Comparison of ENCODE assay signal across 13 cellular contexts in the genomic region with DNA sequence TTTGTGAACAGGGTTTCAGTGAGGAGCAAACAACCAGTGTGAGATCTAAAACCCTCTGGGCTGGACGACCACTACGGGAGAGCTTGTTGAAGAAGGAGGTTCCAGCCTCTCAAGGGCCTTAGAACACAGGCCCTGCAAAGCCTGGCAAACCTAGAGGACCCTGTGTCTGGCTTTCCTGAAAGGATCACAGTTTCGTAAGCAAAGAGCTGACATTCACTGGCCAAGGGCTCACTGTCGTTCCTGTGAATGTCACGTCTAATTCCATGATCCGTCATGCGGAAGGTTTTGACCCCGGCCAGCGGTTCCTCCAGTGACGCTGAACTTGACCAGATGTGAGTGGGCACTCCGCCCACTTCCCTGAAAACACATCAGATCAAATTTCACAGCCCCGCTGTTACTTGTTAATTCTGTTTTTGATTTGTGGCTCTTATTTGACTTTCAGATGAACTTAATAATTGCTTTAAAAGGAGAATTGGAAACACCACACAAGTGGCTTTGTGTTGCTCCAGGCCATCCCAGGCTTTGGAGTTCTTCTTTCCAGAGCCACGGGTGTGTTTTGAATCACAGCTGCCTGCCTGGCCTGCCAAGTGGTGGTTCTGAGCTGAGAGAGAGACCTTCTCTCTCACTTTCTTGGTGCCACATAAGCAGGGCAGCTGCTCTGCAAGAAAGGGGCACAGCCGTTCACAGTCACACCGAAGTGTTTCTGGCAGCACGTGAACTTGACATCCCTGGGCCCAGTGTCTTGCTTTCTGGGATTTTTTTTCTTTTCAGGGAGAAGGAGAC.
DNase-seq lines count a peak whose midpoint lies in the region; ATAC-seq and TF ChIP-seq lines count a peak whose summit lies in the region.
"Had no signal": no experiment of that assay in that cellular context is flagged by ENCODE, and none has a peak within 500 bp of the region (broad histone marks: within the 10 kb centered on the region; RNA-seq: fewer than 3 reads in every experiment).

No MANE protein-coding gene starts in this region.

- no peaks in the 10 kb centered on the region for H3K4me1 ChIP-seq in right cardiac atrium (ENCODE audit: control insufficient read depth, insufficient read depth, low read length)
- no peaks in the 10 kb centered on the region for H3K4me1 ChIP-seq in BE2C
- H3K4me1 ChIP-seq: HAP-1 had no signal

- intact Hi-C loops in right cardiac atrium (cut with DNase I): no loop called here

- no peaks in the 10 kb centered on the region for H3K36me3 ChIP-seq in BE2C
- H3K36me3 ChIP-seq: HAP-1 had no signal

- WGBS in right cardiac atrium: 44% methylated on average over 16 of the region's 16 CpGs

- TF ChIP-seq CTCF in BE2C (IDR thresholded peaks at IDR 0.05; ENCODE audit: low read depth, low read length): no peak

- ATAC-seq in right cardiac atrium: peak; percentile 52 to 57
- ATAC-seq: T-helper 17 cell had no signal

- H3K9me3 Mint-ChIP-seq in activated T-cell treated with anti-CD3 and anti-CD28 coated beads, Interleukin-2, amount 50 U/mL, for 24 hours: peaks cover 24% of the 10 kb centered on the region
- H3K9me3 Mint-ChIP-seq: activated naive CD4-positive, alpha-beta T cell treated with anti-CD3 and anti-CD28 coated beads, Interleukin-2, amount 50 U/mL, for 24 hours had no signal

- H3K27ac Mint-ChIP-seq in activated T-cell treated with anti-CD3 and anti-CD28 coated beads, Interleukin-2, amount 50 U/mL, for 24 hours: no peak overlapping the region
- H3K27ac Mint-ChIP-seq: activated naive CD4-positive, alpha-beta T cell treated with anti-CD3 and anti-CD28 coated beads, Interleukin-2, amount 50 U/mL, for 24 hours; IgD-negative memory B cell; T-helper 17 cell had no signal

- H3K36me3 Mint-ChIP-seq in activated T-cell treated with anti-CD3 and anti-CD28 coated beads, Interleukin-2, amount 50 U/mL, for 24 hours (ENCODE audit: low read depth): peaks cover 3% of the 10 kb centered on the region
- H3K36me3 Mint-ChIP-seq: IgD-negative memory B cell had no signal

- H3K27me3 Mint-ChIP-seq in activated T-cell treated with anti-CD3 and anti-CD28 coated beads, Interleukin-2, amount 50 U/mL, for 24 hours: peaks cover 6% of the 10 kb centered on the region
- H3K27me3 Mint-ChIP-seq: T-helper 17 cell had no signal

- H3K27ac ChIP-seq in angular gyrus (ENCODE audit: low read depth, low read length) (peak overlapping the region; percentile 20), right cardiac atrium (ENCODE audit: low read length) (no peak overlapping the region)

- H3K27me3 ChIP-seq in right cardiac atrium (ENCODE audit: control insufficient read depth, insufficient read depth) (no peaks in the 10 kb centered on the region), BE2C (no peaks in the 10 kb centered on the region)

- H3K4me3 ChIP-seq in right cardiac atrium (ENCODE audit: low read length) (no peak overlapping the region), BE2C (ENCODE audit: low read depth, low read length) (no peak overlapping the region)
- H3K4me3 ChIP-seq: HAP-1 had no signal

- DNase-seq in Ammon's horn (ENCODE audit: low spot score): peak; percentile 80
- peak; percentile 62 to 85 (median 76) for DNase-seq in right cardiac atrium
- DNase-seq in occipital lobe (lab: John Stamatoyannopoulos, UW): peak; percentile 49
- no peak for DNase-seq in NOMO-1 (lab: John Stamatoyannopoulos, UW; ENCODE audit: unreplicated experiment in 2 of 2)
- no peak for DNase-seq in BE2C
- DNase-seq in NCI-H1092 treated with DMSO at 0.1 percent for 48 hours (lab: John Stamatoyannopoulos, UW): no peak
- no peak for DNase-seq in activated T-cell treated with anti-CD3 and anti-CD28 coated beads, Interleukin-2, amount 50 U/mL, for 24 hours
- DNase-seq: NCI-H187, T-helper 17 cell had no signal

- H3K9me3 ChIP-seq in right cardiac atrium (ENCODE audit: control insufficient read depth, low read length) (peaks cover 3% of the 10 kb centered on the region), BE2C (no peaks in the 10 kb centered on the region)
- H3K9me3 ChIP-seq: HAP-1 had no signal

- H3K4me1 Mint-ChIP-seq in activated T-cell treated with anti-CD3 and anti-CD28 coated beads, Interleukin-2, amount 50 U/mL, for 24 hours (ENCODE audit: low read depth): no peaks in the 10 kb centered on the region
- H3K4me1 Mint-ChIP-seq: activated naive CD4-positive, alpha-beta T cell treated with anti-CD3 and anti-CD28 coated beads, Interleukin-2, amount 50 U/mL, for 24 hours; T-helper 17 cell had no signal

- H3K4me3 Mint-ChIP-seq in activated T-cell treated with anti-CD3 and anti-CD28 coated beads, Interleukin-2, amount 50 U/mL, for 24 hours: no peak overlapping the region
- H3K4me3 Mint-ChIP-seq: activated naive CD4-positive, alpha-beta T cell treated with anti-CD3 and anti-CD28 coated beads, Interleukin-2, amount 50 U/mL, for 24 hours; IgD-negative memory B cell; T-helper 17 cell had no signal

Comparison
In these comparisons a context has a peak if more than half of its experiments do, and no peak if none do; other contexts are left out.
1. DNase-seq: peak in Ammon's horn (single experiment), right cardiac atrium (3 of 3) and occipital lobe (single experiment); none in NOMO-1 (0 of 2), BE2C (single experiment), NCI-H1092 treated with DMSO at 0.1 percent for 48 hours (single experiment) and activated T-cell treated with anti-CD3 and anti-CD28 coated beads, Interleukin-2, amount 50 U/mL, for 24 hours (single experiment).